In the genomic region with DNA sequence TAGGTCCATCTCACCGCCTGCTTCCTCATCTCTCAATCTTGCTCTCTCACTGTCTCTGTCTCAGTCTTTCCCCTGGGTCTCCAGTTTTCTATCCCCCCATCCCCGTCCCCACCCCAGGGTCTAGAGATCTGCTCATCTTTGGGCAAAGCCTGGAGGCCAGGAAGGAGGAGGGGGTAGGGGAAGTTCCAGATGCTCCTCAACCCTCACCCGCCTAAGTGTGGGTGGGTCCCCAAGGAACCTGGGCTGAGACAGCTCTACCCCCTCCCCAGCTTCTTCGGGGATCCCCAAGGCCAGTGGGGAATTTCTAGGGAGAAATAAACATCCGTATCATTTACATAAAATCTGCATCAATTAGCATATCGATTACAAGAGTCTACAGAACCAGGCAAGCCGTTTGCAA, we compare ENCODE assay signal across 23 cellular contexts. TPM values are rescaled to one million over a fixed set of nuclear protein-coding genes. Genes with fewer than 3 reads are reported as not detected.
"Had no signal": no experiment of that assay in that cellular context is flagged by ENCODE, and none has a peak within 500 bp of the region (broad histone marks: within the 10 kb centered on the region; RNA-seq: fewer than 3 reads in every experiment).

No MANE protein-coding gene starts in this region.

- H3K27me3 ChIP-seq: MG63 had no signal

- H3K9ac ChIP-seq: KMS-11, SK-N-SH had no signal

- H3K27ac ChIP-seq: KMS-11, RWPE1 had no signal

- H3K4me2 ChIP-seq: KMS-11, SK-N-SH had no signal

- H3K9me3 ChIP-seq: MG63, SK-N-SH had no signal

- H3K4me3 ChIP-seq: MG63 had no signal

- DNase-seq: MG63, NCI-H1092, NCI-H1105 treated with DMSO at 0.1 percent for 48 hours, NCI-H1417 treated with DMSO at 0.1 percent for 48 hours, NCI-H146, NCI-H1694 treated with DMSO at 0.1 percent for 48 hours, NCI-H1930, NCI-H2081, NCI-H2107, NCI-H2227 treated with DMSO at 0.1 percent for 48 hours, NCI-H524, NCI-H526 treated with DMSO at 0.1 percent for 48 hours, NCI-H748 treated with DMSO at 0.1 percent for 48 hours, PC-3, SHP77, SK-N-SH, SW 1271 had no signal

- H3K36me3 ChIP-seq: MG63 had no signal

RNA-seq across cellular contexts. Expression of a gene that starts 31.8 kb away (rescaled TPM):
- total RNA-seq: OCI-LY7 had no signal

RNA-seq across cellular contexts. Expression of a gene that starts 51.5 kb away (rescaled TPM):
- total RNA-seq: LHCN-M2 had no signal

RNA-seq across cellular contexts. Expression of a gene that starts 56.3 kb away (rescaled TPM):
- total RNA-seq: NCI-H460, SK-MEL-5 had no signal
